ENCODE assay signal across 17 cellular contexts in the genomic region with DNA sequence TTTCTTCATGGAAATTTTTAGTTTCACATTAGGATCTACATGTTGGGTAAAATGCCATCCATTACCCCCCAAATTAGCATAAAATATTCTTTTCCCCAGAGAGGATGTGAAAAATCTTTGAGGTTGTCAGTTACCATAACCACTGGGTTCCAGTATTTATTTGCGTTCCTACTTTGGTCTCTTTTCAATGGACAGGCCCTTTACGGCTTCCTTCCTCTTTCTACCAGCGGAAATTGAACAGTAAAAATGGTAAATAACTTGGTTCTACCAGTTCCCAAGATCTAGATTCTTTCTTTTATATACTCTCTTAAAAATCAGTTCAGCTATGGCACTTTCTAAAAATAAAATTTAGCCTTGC.
A peak's percentile ranks its signal among the peaks of the same experiment; 100 is the strongest.
DNase-seq lines count a peak whose midpoint lies in the region; ATAC-seq and TF ChIP-seq lines count a peak whose summit lies in the region.
"Had no signal": no experiment of that assay in that cellular context is flagged by ENCODE, and none has a peak within 500 bp of the region (broad histone marks: within the 10 kb centered on the region; RNA-seq: fewer than 3 reads in every experiment).

No MANE protein-coding gene starts in this region.

- DNase-seq in KBM-7 (peak; percentile 77), SW480 (ENCODE audit: low spot score) (peak; percentile 48), RKO (ENCODE audit: low spot score) (no peak), GM20000 (ENCODE audit: low spot score) (no peak), HEK293T (ENCODE audit: extremely low spot score) (no peak)
- DNase-seq: activated CD8-positive, alpha-beta memory T cell treated with anti-CD3 and anti-CD28 coated beads, Interleukin-2, amount 10 ng/mL, durations not matched to agents 7 days and 5 days; activated gamma-delta T cell treated with Interleukin-2 at 50 U/mL for 16 hours; DMS79; left colon; NCI-H1417 treated with DMSO at 0.1 percent for 48 hours; posterior cingulate gyrus; SK-N-SH; stimulated activated naive CD8-positive, alpha-beta T cell treated with anti-CD3 and anti-CD28 coated beads, Interleukin-15, Interleukin-2, amounts not matched to agents 100 U/mL and 50 U/mL, for 24 hours had no signal

- H3K4me3 ChIP-seq in skin epidermis = no peak overlapping the region
- H3K4me3 ChIP-seq: smooth muscle cell had no signal

- POLR2A ChIA-PET in HEK293T (lab: Yijun Ruan, JAX) = no interaction called here

- in situ Hi-C loops in KBM-7 (cut with MboI; ENCODE audit: low pct_unique_long_range_greater_than_20kb, low sequenced_read_pairs) = no loop called here

- peak; percentile 44 for ATAC-seq in GM18498 (IDR thresholded peaks at IDR 0.05; ENCODE audit: unreplicated experiment)
- ATAC-seq: activated CD8-positive, alpha-beta memory T cell treated with anti-CD3 and anti-CD28 coated beads, Interleukin-2, amount 10 ng/mL, durations not matched to agents 7 days and 5 days; stimulated activated naive CD8-positive, alpha-beta T cell treated with anti-CD3 and anti-CD28 coated beads, Interleukin-15, Interleukin-2, amounts not matched to agents 100 U/mL and 50 U/mL, for 24 hours; WTC11 had no signal

- CTCF ChIA-PET in HEK293T (lab: Yijun Ruan, JAX) = no interaction called here

- H3K27ac ChIP-seq in skin epidermis = peak overlapping the region in 15 of 21 experiments; percentile 19 to 86 (median 66)

- TF ChIP-seq CTCF in GM20000 (IDR thresholded peaks at IDR 0.05; ENCODE audit: extremely low read depth, missing control alignments) = no peak

TF ChIP-seq in HEK293T, 16 proteins besides CTCF, POLR2A, EP300 and RAD21:
- no peak for TF ChIP-seq HDGF (IDR thresholded peaks at IDR 0.05; ENCODE audit: borderline replicate concordance)
- TF ChIP-seq BHLHE40 (IDR thresholded peaks at IDR 0.05; ENCODE audit: borderline replicate concordance) = no peak
- TF ChIP-seq FOXK2 (IDR thresholded peaks at IDR 0.05) = no peak
- TF ChIP-seq ELF4 (IDR thresholded peaks at IDR 0.05) = no peak
- TF ChIP-seq PKNOX1 (IDR thresholded peaks at IDR 0.05) = no peak
- TF ChIP-seq ZNF384 (IDR thresholded peaks at IDR 0.05) = no peak
- no peak for TF ChIP-seq SP1 (IDR thresholded peaks at IDR 0.05)
- no peak for TF ChIP-seq TARDBP (IDR thresholded peaks at IDR 0.05)
- TF ChIP-seq L3MBTL2 (conservative IDR thresholded peaks at IDR 0.05) = no peak
- no peak for TF ChIP-seq LEF1 (IDR thresholded peaks at IDR 0.05; ENCODE audit: borderline replicate concordance)
- no peak for TF ChIP-seq FOXM1 (IDR thresholded peaks at IDR 0.05; ENCODE audit: borderline replicate concordance)
- TF ChIP-seq CTBP1 (IDR thresholded peaks at IDR 0.05; ENCODE audit: borderline replicate concordance) = no peak
- no peak for TF ChIP-seq SUZ12 (IDR thresholded peaks at IDR 0.05)
- TF ChIP-seq ARNT (IDR thresholded peaks at IDR 0.05) = no peak
- no peak for TF ChIP-seq FOXA1 (IDR thresholded peaks at IDR 0.05)
- no peak for TF ChIP-seq NFRKB (IDR thresholded peaks at IDR 0.05)

Comparison
In these comparisons a context has a peak if more than half of its experiments do, and no peak if none do; other contexts are left out.
1. DNase-seq: peak in KBM-7 (single experiment) and SW480 (single experiment); none in RKO (single experiment), GM20000 (single experiment) and HEK293T (single experiment).